8 cellular contexts compared by ENCODE assay signal in genomic region chr11:9004310-9004945, GRCh38. TPM values are rescaled to one million over a fixed set of nuclear protein-coding genes. Genes with fewer than 3 reads are reported as not detected.
A peak's percentile ranks its signal among the peaks of the same experiment; 100 is the strongest.
DNase-seq lines count a peak whose midpoint lies in the region; ATAC-seq and TF ChIP-seq lines count a peak whose summit lies in the region.

No MANE protein-coding gene starts in this region.

- TF ChIP-seq CTCF in glutamatergic neuron (IDR thresholded peaks at IDR 0.05; ENCODE audit: partially characterized antibody, unreplicated experiment) (no peak), retinal pigment epithelial cell (conservative IDR thresholded peaks at IDR 0.05; ENCODE audit: low read depth, low read length) (no peak), GM10248 (IDR thresholded peaks at IDR 0.05; ENCODE audit: control extremely low read depth, extremely low read depth, low read depth, missing control alignments) (no peak)

- H3K4me3 ChIP-seq in retinal pigment epithelial cell (ENCODE audit: low read length) = peak overlapping the region; percentile 29

- POLR2A ChIA-PET in GM10248 (lab: Yijun Ruan, JAX) = no interaction called here

- H3K4me3 Mint-ChIP-seq in stimulated activated naive CD8-positive, alpha-beta T cell treated with anti-CD3 and anti-CD28 coated beads, Interleukin-15, Interleukin-2, amounts not matched to agents 100 ng/mL and 50 ng/mL, for 24 hours = peak overlapping the region; percentile 24
- H3K4me3 Mint-ChIP-seq in activated T-cell treated with anti-CD3 and anti-CD28 coated beads, Interleukin-2, amount 50 U/mL, for 72 hours = peak overlapping the region; percentile 51 to 74
- H3K4me3 Mint-ChIP-seq in glutamatergic neuron (ENCODE audit: unreplicated experiment) = peak overlapping the region; percentile 78

- H3K9me3 Mint-ChIP-seq in stimulated activated naive CD8-positive, alpha-beta T cell treated with anti-CD3 and anti-CD28 coated beads, Interleukin-15, Interleukin-2, amounts not matched to agents 100 ng/mL and 50 ng/mL, for 24 hours = no peaks in the 10 kb centered on the region
- H3K9me3 Mint-ChIP-seq in activated T-cell treated with anti-CD3 and anti-CD28 coated beads, Interleukin-2, amount 50 U/mL, for 72 hours = no peaks in the 10 kb centered on the region
- peaks cover 5% of the 10 kb centered on the region for H3K9me3 Mint-ChIP-seq in glutamatergic neuron (ENCODE audit: unreplicated experiment)

- peaks cover 30% of the 10 kb centered on the region for H3K4me1 Mint-ChIP-seq in stimulated activated naive CD8-positive, alpha-beta T cell treated with anti-CD3 and anti-CD28 coated beads, Interleukin-15, Interleukin-2, amounts not matched to agents 100 ng/mL and 50 ng/mL, for 24 hours (ENCODE audit: low read depth)
- H3K4me1 Mint-ChIP-seq in activated T-cell treated with anti-CD3 and anti-CD28 coated beads, Interleukin-2, amount 50 U/mL, for 72 hours (ENCODE audit: low read depth) = peaks cover 34% of the 10 kb centered on the region
- H3K4me1 Mint-ChIP-seq in glutamatergic neuron (ENCODE audit: low read depth, unreplicated experiment) = no peaks in the 10 kb centered on the region

- no peak for ATAC-seq in stimulated activated naive CD8-positive, alpha-beta T cell treated with anti-CD3 and anti-CD28 coated beads, Interleukin-15, Interleukin-2, amounts not matched to agents 100 U/mL and 50 U/mL, for 24 hours
- ATAC-seq in activated T-cell treated with anti-CD3 and anti-CD28 coated beads, Interleukin-2, amount 50 U/mL, for 72 hours (replicated peaks in 1 of 2) = no peak
- no peak for ATAC-seq in HG02759 (IDR thresholded peaks at IDR 0.05; ENCODE audit: unreplicated experiment)

- no peaks in the 10 kb centered on the region for H3K36me3 Mint-ChIP-seq in stimulated activated naive CD8-positive, alpha-beta T cell treated with anti-CD3 and anti-CD28 coated beads, Interleukin-15, Interleukin-2, amounts not matched to agents 100 ng/mL and 50 ng/mL, for 24 hours (ENCODE audit: low read depth)
- H3K36me3 Mint-ChIP-seq in activated T-cell treated with anti-CD3 and anti-CD28 coated beads, Interleukin-2, amount 50 U/mL, for 72 hours (ENCODE audit: insufficient read depth in 2 of 2) = peaks cover 0 to 2% of the 10 kb centered on the region in 2 donors
- H3K36me3 Mint-ChIP-seq in glutamatergic neuron (ENCODE audit: unreplicated experiment) = no peaks in the 10 kb centered on the region

- H3K27me3 Mint-ChIP-seq in stimulated activated naive CD8-positive, alpha-beta T cell treated with anti-CD3 and anti-CD28 coated beads, Interleukin-15, Interleukin-2, amounts not matched to agents 100 ng/mL and 50 ng/mL, for 24 hours = peaks cover 49% of the 10 kb centered on the region
- peaks cover 49% of the 10 kb centered on the region for H3K27me3 Mint-ChIP-seq in activated T-cell treated with anti-CD3 and anti-CD28 coated beads, Interleukin-2, amount 50 U/mL, for 72 hours (ENCODE audit: low read depth)
- peaks cover 11% of the 10 kb centered on the region for H3K27me3 Mint-ChIP-seq in glutamatergic neuron (ENCODE audit: unreplicated experiment)

- no peak overlapping the region for H3K27ac Mint-ChIP-seq in stimulated activated naive CD8-positive, alpha-beta T cell treated with anti-CD3 and anti-CD28 coated beads, Interleukin-15, Interleukin-2, amounts not matched to agents 100 ng/mL and 50 ng/mL, for 24 hours
- no peak overlapping the region for H3K27ac Mint-ChIP-seq in activated T-cell treated with anti-CD3 and anti-CD28 coated beads, Interleukin-2, amount 50 U/mL, for 72 hours
- H3K27ac Mint-ChIP-seq in glutamatergic neuron (ENCODE audit: unreplicated experiment) = no peak overlapping the region

- CTCF ChIA-PET in GM10248 (lab: Yijun Ruan, JAX) = interaction anchor here (2.2 to 3.2 kb wide), 2 partner anchors 11 kb away, joined by 7 to 35 read pairs; no protein-coding TSS in a partner anchor

- no peak for DNase-seq in stimulated activated naive CD8-positive, alpha-beta T cell treated with anti-CD3 and anti-CD28 coated beads, Interleukin-15, Interleukin-2, amounts not matched to agents 100 U/mL and 50 U/mL, for 24 hours
- DNase-seq in activated T-cell treated with anti-CD3 and anti-CD28 coated beads, Interleukin-2, amount 50 U/mL, for 72 hours = peak in 1 of 2 donors; percentile 20
- DNase-seq in glutamatergic neuron (peak; percentile 37), retinal pigment epithelial cell (ENCODE audit: low read depth) (no peak), GM10248 (ENCODE audit: extremely low spot score) (no peak), SK-N-DZ (ENCODE audit: low spot score) (no peak)

RNA-seq across cellular contexts. Expression of gene NRIP3, which starts 0.6 kb away (rescaled TPM):
- 1 to 10 TPM; 3.1 to 3.2 TPM for total RNA-seq in activated T-cell treated with anti-CD3 and anti-CD28 coated beads, Interleukin-2, amount 50 U/mL, for 72 hours
- 2.7 TPM for total RNA-seq in glutamatergic neuron (ENCODE audit: unreplicated experiment)
- polyA plus RNA-seq in SK-N-DZ (2014; cell fraction: cytosol; rRNA removed) = 1.2 and 4.2 TPM in 2 replicates
- polyA plus RNA-seq in SK-N-DZ (2014; cell fraction: nucleus; rRNA removed) = 3.8 and 4.0 TPM in 2 replicates

RNA-seq across cellular contexts. Expression of gene TMEM9B, which starts 40.2 kb away (rescaled TPM):
- total RNA-seq in activated T-cell treated with anti-CD3 and anti-CD28 coated beads, Interleukin-2, amount 50 U/mL, for 72 hours = 10 to 100 TPM; 19.9 to 20.7 TPM
- 31.3 TPM for total RNA-seq in glutamatergic neuron (ENCODE audit: unreplicated experiment)
- 25.6 and 25.8 TPM in 2 replicates for polyA plus RNA-seq in SK-N-DZ (2014; cell fraction: cytosol; rRNA removed)
- polyA plus RNA-seq in SK-N-DZ (2014; cell fraction: nucleus; rRNA removed) = 10.7 and 12.5 TPM in 2 replicates

Comparison
In these comparisons a context has a peak if more than half of its experiments do, and no peak if none do; other contexts are left out.
1. H3K4me3 Mint-ChIP-seq: peak in every context shown above with its lines; median percentile 78 in glutamatergic neuron; 62 in activated T-cell treated with anti-CD3 and anti-CD28 coated beads, Interleukin-2, amount 50 U/mL, for 72 hours; 24 in stimulated activated naive CD8-positive, alpha-beta T cell treated with anti-CD3 and anti-CD28 coated beads, Interleukin-15, Interleukin-2, amounts not matched to agents 100 ng/mL and 50 ng/mL, for 24 hours.